Comparison of ENCODE assay signal across 3 cellular contexts in genomic region chr14:67468401-67468776, GRCh38. TPM values are rescaled to one million over a fixed set of nuclear protein-coding genes. Genes with fewer than 3 reads are reported as not detected.
"Had no signal": no experiment of that assay in that cellular context is flagged by ENCODE, and none has a peak within 500 bp of the region (broad histone marks: within the 10 kb centered on the region; RNA-seq: fewer than 3 reads in every experiment).

No MANE protein-coding gene starts in this region.

RNA-seq across cellular contexts. Expression of gene TMEM229B, which starts 20.1 kb away (rescaled TPM):
- total RNA-seq: K562 had no signal
- polyA plus RNA-seq: K562 had no signal

RNA-seq across cellular contexts. Expression of gene PLEK2, which starts 56.4 kb away (rescaled TPM):
- total RNA-seq: K562, M059J had no signal
- polyA plus RNA-seq: IgD-negative memory B cell, K562 had no signal
